7 cellular contexts compared by ENCODE assay signal in the genomic region with DNA sequence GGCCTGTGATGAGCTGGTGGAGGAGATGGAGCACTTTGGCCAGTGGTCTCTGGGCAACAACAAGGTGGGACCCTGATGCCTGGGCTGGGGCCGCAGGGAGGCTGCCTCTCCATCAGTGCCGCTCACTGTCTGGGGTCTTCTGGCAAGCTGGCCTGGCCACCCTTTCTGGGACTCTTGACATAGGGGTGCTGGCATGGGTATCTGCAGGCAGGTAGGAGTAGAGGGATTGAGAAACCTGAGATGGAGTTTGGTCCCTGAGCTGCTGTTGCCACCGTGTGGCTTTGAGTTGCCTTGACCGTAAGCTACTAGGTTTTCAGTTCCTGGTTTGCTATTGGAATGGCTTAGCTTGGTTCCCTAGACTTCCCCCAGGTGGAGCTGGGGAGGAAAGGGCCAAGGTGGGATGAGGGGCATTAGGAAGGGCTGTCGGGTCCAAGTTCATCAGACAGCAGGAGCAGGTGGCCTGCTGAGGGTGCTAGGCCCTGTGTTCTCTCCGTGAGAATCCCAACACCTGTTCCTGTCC. TPM values are rescaled to one million over a fixed set of nuclear protein-coding genes. Genes with fewer than 3 reads are reported as not detected.
DNase-seq lines count a peak whose midpoint lies in the region; ATAC-seq and TF ChIP-seq lines count a peak whose summit lies in the region.

No MANE protein-coding gene starts in this region.

- CTCF ChIA-PET in SK-N-SH (lab: Yijun Ruan, JAX) = interaction anchor here (0.6 to 2.1 kb wide), 17 partner anchors 9 to 169 kb away, joined by 3 to 16 read pairs (median 3); a partner anchor contains a TSS

- H3F3A ChIP-seq in SK-N-SH (replicated peaks; ENCODE audit: insufficient read depth) = no peaks in the 10 kb centered on the region

- no peak for TF ChIP-seq POLR2A in prostate gland (IDR thresholded peaks at IDR 0.05)

- DNase-seq in GM12865 (ENCODE audit: low read depth) = peak; percentile 72
- DNase-seq in NCI-H1105 (lab: John Stamatoyannopoulos, UW) = peak; percentile 23
- DNase-seq in SK-N-SH = peak; percentile 69
- DNase-seq in foreskin keratinocyte = peak; percentile 28 to 49
- peak; percentile 40 for DNase-seq in prostate gland (ENCODE audit: low spot score)
- no peak for DNase-seq in stimulated activated CD4-positive, alpha-beta T cell treated with anti-CD3 and anti-CD28 coated beads, Interleukin-4, amount 100 ng/mL, for 1 hour
- DNase-seq in activated naive CD4-positive, alpha-beta T cell treated with anti-CD3 and anti-CD28 coated beads, Interleukin-2, amount 50 U/mL, for 16 hours = no peak

- H3K4me2 ChIP-seq in SK-N-SH = no peak overlapping the region

- intact Hi-C loops in prostate gland (cut with DNase I) = loop anchor here (5.0 kb wide), 1 partner anchor 125 kb away; no protein-coding TSS in a partner anchor

- WGBS in SK-N-SH (ENCODE audit: low lambda C conversion rate) = 80% methylated on average over 6 of the region's 6 CpGs
- WGBS in prostate gland = 55% methylated on average over 6 of the region's 6 CpGs

- peak; percentile 64 for TF ChIP-seq CTCF in GM12865 (IDR thresholded peaks at IDR 0.05; ENCODE audit: insufficient read depth, low read depth, low read length, missing control alignments)
- peak; percentile 36 for TF ChIP-seq CTCF in SK-N-SH (IDR thresholded peaks at IDR 0.05)
- TF ChIP-seq CTCF in foreskin keratinocyte (conservative IDR thresholded peaks at IDR 0.05) = peak; percentile 77
- TF ChIP-seq CTCF in prostate gland (IDR thresholded peaks at IDR 0.05) = peak in 2 of 4 experiments; percentile 52 to 74

- peaks cover 13 to 19% of the 10 kb centered on the region in 2 experiments for H3K36me3 ChIP-seq in SK-N-SH (replicated peaks in 1 of 2; ENCODE audit: control insufficient read depth in 1 of 2, insufficient read depth in 2 of 2, low read length in 1 of 2)
- peaks cover 0 to 2% of the 10 kb centered on the region in 2 donors for H3K36me3 ChIP-seq in prostate gland

- H3K4me1 ChIP-seq in SK-N-SH (ENCODE audit: control insufficient read depth in 1 of 2, insufficient read depth in 2 of 2, low read depth in 1 of 2, low read length in 1 of 2) (no peaks in the 10 kb centered on the region), foreskin keratinocyte (peaks cover 5% of the 10 kb centered on the region), prostate gland (replicated peaks) (no peaks in the 10 kb centered on the region)

- TF ChIP-seq EP300 in SK-N-SH (IDR thresholded peaks at IDR 0.05; ENCODE audit: borderline replicate concordance in 1 of 2, low read depth in 1 of 2, low read length in 1 of 2) = no peak

- no peaks in the 10 kb centered on the region for H3K9me2 ChIP-seq in SK-N-SH

- H3K79me2 ChIP-seq in SK-N-SH (ENCODE audit: insufficient read depth) = no peaks in the 10 kb centered on the region

- no peak overlapping the region for H2AFZ ChIP-seq in SK-N-SH (ENCODE audit: low read depth)

- no peaks in the 10 kb centered on the region for H4K20me1 ChIP-seq in SK-N-SH (ENCODE audit: insufficient read depth)

- H3K27me3 ChIP-seq in SK-N-SH (ENCODE audit: insufficient read depth) = no peaks in the 10 kb centered on the region
- H3K27me3 ChIP-seq in foreskin keratinocyte = no peaks in the 10 kb centered on the region
- H3K27me3 ChIP-seq in prostate gland (replicated peaks; ENCODE audit: insufficient read depth) = no peaks in the 10 kb centered on the region

- H3K9ac ChIP-seq in SK-N-SH = no peak overlapping the region

- POLR2A ChIA-PET in SK-N-SH (lab: Yijun Ruan, JAX) = interaction anchor here (0.6 to 2.1 kb wide), 5 partner anchors 27 to 86 kb away, joined by 3 to 26 read pairs (median 4); no protein-coding TSS in a partner anchor

- H3K4me3 ChIP-seq in GM12865 (ENCODE audit: low read depth, low read length) (no peak overlapping the region), SK-N-SH (ENCODE audit: low read depth in 2 of 2, low read length in 1 of 2) (no peak overlapping the region), prostate gland (no peak overlapping the region)

- no peaks in the 10 kb centered on the region for H3K9me3 ChIP-seq in SK-N-SH
- no peaks in the 10 kb centered on the region for H3K9me3 ChIP-seq in prostate gland

- H3K27ac ChIP-seq in SK-N-SH (ENCODE audit: low read depth in 2 of 2, low read length in 1 of 2) (no peak overlapping the region), foreskin keratinocyte (no peak overlapping the region), prostate gland (no peak overlapping the region)

- ATAC-seq in foreskin keratinocyte = peak; percentile 72

- peak; percentile 80 for TF ChIP-seq RAD21 in SK-N-SH (IDR thresholded peaks at IDR 0.05; ENCODE audit: low read length)

TF ChIP-seq in SK-N-SH, 30 proteins besides CTCF, POLR2A, EP300 and RAD21:
- TF ChIP-seq SMC3 (IDR thresholded peaks at IDR 0.05; ENCODE audit: low read depth, low read length) = peak; percentile 59; the same call in 1 of the 2 replicates
- TF ChIP-seq TAF1 (IDR thresholded peaks at IDR 0.05; ENCODE audit: borderline replicate concordance, low read depth, low read length) = no peak
- no peak for TF ChIP-seq NRF1 (IDR thresholded peaks at IDR 0.05; ENCODE audit: low read depth, low read length)

RNA-seq across cellular contexts. Expression of a gene that starts 13.2 kb away (rescaled TPM):
- 43.2 and 46.1 TPM in 2 replicates for polyA plus RNA-seq in SK-N-SH (2012; rRNA removed)
- polyA plus RNA-seq in SK-N-SH (2012; cell fraction: cytosol; rRNA removed) = 31.0 and 37.2 TPM in 2 replicates
- 56.3 and 62.9 TPM in 2 replicates for polyA plus RNA-seq in SK-N-SH (2012; cell fraction: nucleus; rRNA removed)
- 110 and 118 TPM in 2 replicates for total RNA-seq in foreskin keratinocyte
- polyA plus RNA-seq in foreskin keratinocyte = 43.1 and 51.5 TPM in 2 replicates
- total RNA-seq in prostate gland = 10 to 100 TPM; 55.0 to 92.4 TPM

RNA-seq across cellular contexts. Expression of a gene that starts 32.6 kb away (rescaled TPM):
- polyA plus RNA-seq in SK-N-SH (2012; rRNA removed) = 204 and 257 TPM in 2 replicates
- polyA plus RNA-seq in SK-N-SH (2012; cell fraction: cytosol; rRNA removed) = 102 and 163 TPM in 2 replicates
- 216 and 265 TPM in 2 replicates for polyA plus RNA-seq in SK-N-SH (2012; cell fraction: nucleus; rRNA removed)
- 65.7 and 84.0 TPM in 2 replicates for total RNA-seq in foreskin keratinocyte
- polyA plus RNA-seq in foreskin keratinocyte = 55.0 and 67.1 TPM in 2 replicates
- total RNA-seq in prostate gland = 10 to 100 TPM; 73.6 to 80.2 TPM

RNA-seq across cellular contexts. Expression of a gene that starts 40.9 kb away (rescaled TPM):
- polyA plus RNA-seq in SK-N-SH (2012; rRNA removed) (66.1 and 67.9 TPM in 2 replicates), foreskin keratinocyte (34.5 and 36.5 TPM in 2 replicates)
- 33.3 and 49.7 TPM in 2 replicates for polyA plus RNA-seq in SK-N-SH (2012; cell fraction: cytosol; rRNA removed)
- 44.1 and 55.1 TPM in 2 replicates for polyA plus RNA-seq in SK-N-SH (2012; cell fraction: nucleus; rRNA removed)
- total RNA-seq in foreskin keratinocyte (33.6 and 35.6 TPM in 2 replicates), prostate gland (100 to 1,000 TPM; 104 to 137 TPM)

RNA-seq across cellular contexts. Expression of a gene that starts 52.2 kb away (rescaled TPM):
- polyA plus RNA-seq in SK-N-SH (2012; rRNA removed) = 24.0 and 25.6 TPM in 2 replicates
- polyA plus RNA-seq in SK-N-SH (2012; cell fraction: cytosol; rRNA removed) = 6.1 and 11.1 TPM in 2 replicates
- 128 and 148 TPM in 2 replicates for polyA plus RNA-seq in SK-N-SH (2012; cell fraction: nucleus; rRNA removed)
- total RNA-seq in foreskin keratinocyte = 30.7 and 31.2 TPM in 2 replicates
- 37.3 and 41.1 TPM in 2 replicates for polyA plus RNA-seq in foreskin keratinocyte
- 10 to 100 TPM; 35.6 to 84.3 TPM for total RNA-seq in prostate gland

Comparison
In these comparisons a context has a peak if more than half of its experiments do, and no peak if none do; other contexts are left out.
1. DNase-seq: peak in GM12865 (single experiment), NCI-H1105 (single experiment), SK-N-SH (single experiment), foreskin keratinocyte (2 of 2) and prostate gland (single experiment); none in stimulated activated CD4-positive, alpha-beta T cell treated with anti-CD3 and anti-CD28 coated beads, Interleukin-4, amount 100 ng/mL, for 1 hour (single experiment) and activated naive CD4-positive, alpha-beta T cell treated with anti-CD3 and anti-CD28 coated beads, Interleukin-2, amount 50 U/mL, for 16 hours (single experiment).